ENCODE assay signal across 8 cellular contexts in genomic region chr5:59893436-59894227, GRCh38. TPM values are rescaled to one million over a fixed set of nuclear protein-coding genes. Genes with fewer than 3 reads are reported as not detected.
DNase-seq lines count a peak whose midpoint lies in the region; ATAC-seq and TF ChIP-seq lines count a peak whose summit lies in the region.

Gene PDE4D (minus strand): TSS chr5:59893726.

- H3K4me1 Mint-ChIP-seq in nephron progenitor cell = peaks cover 22% of the 10 kb centered on the region

- TF ChIP-seq CTCF in foreskin keratinocyte (conservative IDR thresholded peaks at IDR 0.05) (no peak), nephron progenitor cell (IDR thresholded peaks at IDR 0.05) (no peak)

- H3K4me3 Mint-ChIP-seq in nephron progenitor cell = peak within 1 kb of the TSS; percentile 69

- peak; percentile 50 for DNase-seq in COLO668 (lab: John Stamatoyannopoulos, UW; ENCODE audit: unreplicated experiment)
- DNase-seq in activated CD4-positive, alpha-beta T cell treated with anti-CD3 and anti-CD28 coated beads, Interleukin-2, amount 50 U/mL, for 48 hours = peak; percentile 1 to 3
- DNase-seq in foreskin keratinocyte = peak; percentile 10 to 53
- DNase-seq in nephron progenitor cell = peak; percentile 90

- H3K27ac Mint-ChIP-seq in nephron progenitor cell = no peak within 1 kb of the TSS

- no peaks in the 10 kb centered on the region for H3K4me1 ChIP-seq in foreskin keratinocyte

- H3K36me3 Mint-ChIP-seq in nephron progenitor cell (ENCODE audit: low read depth) = no peaks in the 10 kb centered on the region

- H3K27me3 ChIP-seq in foreskin keratinocyte = peaks cover 73% of the 10 kb centered on the region

- no peak within 1 kb of the TSS for H3K27ac ChIP-seq in foreskin keratinocyte

- no peaks in the 10 kb centered on the region for H3K9me3 Mint-ChIP-seq in nephron progenitor cell

- H3K27me3 Mint-ChIP-seq in nephron progenitor cell (ENCODE audit: low read depth, poor library complexity) = peaks cover 91% of the 10 kb centered on the region

- peak; percentile 39 for ATAC-seq in HG03442 (IDR thresholded peaks at IDR 0.05; ENCODE audit: unreplicated experiment)
- ATAC-seq in foreskin keratinocyte = peak; percentile 94
- no peak for ATAC-seq in HG02623 (IDR thresholded peaks at IDR 0.05; ENCODE audit: unreplicated experiment)
- no peak for ATAC-seq in GM18867 (IDR thresholded peaks at IDR 0.05; ENCODE audit: unreplicated experiment)
- no peak for ATAC-seq in GM19328 (IDR thresholded peaks at IDR 0.05; ENCODE audit: unreplicated experiment)

RNA-seq across cellular contexts. Expression of gene PDE4D, which starts in this region (rescaled TPM):
- 3.2 and 4.2 TPM in 2 replicates for total RNA-seq in foreskin keratinocyte
- polyA plus RNA-seq in foreskin keratinocyte = 0.62 and 0.69 TPM in 2 replicates

Comparison
In these comparisons a context has a peak if more than half of its experiments do, and no peak if none do; other contexts are left out.
1. DNase-seq: peak in every context shown above with its lines; median percentile 90 in nephron progenitor cell; 50 in COLO668; 32 in foreskin keratinocyte; 2 in activated CD4-positive, alpha-beta T cell treated with anti-CD3 and anti-CD28 coated beads, Interleukin-2, amount 50 U/mL, for 48 hours.
2. ATAC-seq: peak in HG03442 (single experiment) and foreskin keratinocyte (single experiment); none in HG02623 (single experiment), GM18867 (single experiment) and GM19328 (single experiment).